Comparison of ENCODE assay signal across 14 cellular contexts in the genomic region with DNA sequence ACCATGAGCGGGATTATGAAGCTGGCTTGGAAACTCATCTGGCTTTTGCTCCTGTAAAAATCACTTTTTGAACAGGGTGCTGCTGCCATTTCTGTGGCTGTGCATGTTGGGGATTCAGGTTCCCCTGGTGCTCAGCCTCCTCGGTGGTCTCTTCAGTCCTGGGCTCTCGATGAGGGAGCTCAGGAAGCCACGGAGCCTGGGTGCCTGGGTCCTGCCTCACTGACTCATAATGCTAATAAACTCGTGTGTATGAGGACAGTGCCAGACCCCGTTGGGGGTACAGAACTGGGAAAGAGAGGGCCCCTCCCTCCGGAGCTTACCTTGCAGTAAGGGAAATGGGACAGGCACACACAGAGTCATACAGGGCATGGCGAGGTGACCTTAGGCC. TPM values are rescaled to one million over a fixed set of nuclear protein-coding genes. Genes with fewer than 3 reads are reported as not detected.
DNase-seq lines count a peak whose midpoint lies in the region; ATAC-seq and TF ChIP-seq lines count a peak whose summit lies in the region.
"Had no signal": no experiment of that assay in that cellular context is flagged by ENCODE, and none has a peak within 500 bp of the region (broad histone marks: within the 10 kb centered on the region; RNA-seq: fewer than 3 reads in every experiment).

No MANE protein-coding gene starts in this region.

- no peak for TF ChIP-seq POLR2A in heart left ventricle (IDR thresholded peaks at IDR 0.05)
- no peak for TF ChIP-seq POLR2A in upper lobe of left lung (IDR thresholded peaks at IDR 0.05)

- ATAC-seq in heart left ventricle (no peak), Right ventricle myocardium superior (ENCODE audit: poor library complexity) (no peak), upper lobe of left lung (ENCODE audit: low FRiP score in 2 of 2) (no peak)
- ATAC-seq: activated T-helper 17 cell treated with anti-CD3 and anti-CD28 coated beads, Interleukin-2, amount 50 U/mL, for 72 hours had no signal

- no peak overlapping the region for H3K4me2 ChIP-seq in mesendoderm (ENCODE audit: low read length)
- H3K4me2 ChIP-seq: KMS-11 had no signal

- H3K27ac Mint-ChIP-seq in chondrocyte (ENCODE audit: unreplicated experiment): no peak overlapping the region
- H3K27ac Mint-ChIP-seq: activated T-helper 17 cell treated with anti-CD3 and anti-CD28 coated beads, Interleukin-2, amount 50 U/mL, for 72 hours had no signal

- H3K9me3 ChIP-seq in heart left ventricle: peaks cover 0 to 8% (median 0%) of the 10 kb centered on the region in 12 donors
- H3K9me3 ChIP-seq in duodenal mucosa (ENCODE audit: control insufficient read depth in 1 of 2, low read length in 2 of 2): no peaks in the 10 kb centered on the region
- H3K9me3 ChIP-seq in upper lobe of left lung: no peaks in the 10 kb centered on the region

- H3K4me1 ChIP-seq in heart left ventricle (peaks cover 2 to 81% (median 55%) of the 10 kb centered on the region in 12 donors), duodenal mucosa (ENCODE audit: control insufficient read depth in 1 of 2, insufficient read depth in 2 of 2, low read length in 2 of 2) (peaks cover 54 to 63% of the 10 kb centered on the region in 2 donors), mesendoderm (ENCODE audit: control insufficient read depth, low read depth, low read length) (peaks cover 4% of the 10 kb centered on the region), upper lobe of left lung (peaks cover 10 to 56% (median 32%) of the 10 kb centered on the region in 4 donors)

- H2AK5ac ChIP-seq in mesendoderm (ENCODE audit: low read length): no peak overlapping the region

- DNase-seq in heart left ventricle (no peak), Right ventricle myocardium superior (no peak), mesendoderm (no peak), upper lobe of left lung (no peak), GM03348 (ENCODE audit: low spot score) (no peak), chondrocyte (ENCODE audit: low spot score) (no peak)
- DNase-seq in stimulated activated CD4-positive, alpha-beta T cell treated with anti-CD3 and anti-CD28 coated beads, Interleukin-15, amount 100 ng/mL, for 24 hours: no peak
- DNase-seq: CD4-positive, alpha-beta memory T cell; NCI-H2171; T-helper 1 cell; WERI-Rb-1 had no signal

- peaks cover 2% of the 10 kb centered on the region for H3K79me2 ChIP-seq in mesendoderm (ENCODE audit: control insufficient read depth, insufficient read depth, low read length)

- no peak overlapping the region for H2BK120ac ChIP-seq in mesendoderm (ENCODE audit: low read depth, low read length)

- H3K36me3 Mint-ChIP-seq in chondrocyte (ENCODE audit: low read depth): no peaks in the 10 kb centered on the region

- H3K4me3 ChIP-seq in heart left ventricle (peak overlapping the region in 2 of 12 donors; percentile 24 to 98), duodenal mucosa (ENCODE audit: low read depth in 1 of 2, low read length in 2 of 2) (peak overlapping the region; percentile 37 to 41), mesendoderm (ENCODE audit: low read length) (no peak overlapping the region), upper lobe of left lung (no peak overlapping the region)

- 55 to 70% (median 64%) methylated on average over 7 to 8 of the region's 8 CpGs for WGBS in heart left ventricle, 4 donors
- no CpG with 5 or more reads among the region's 8 CpGs for WGBS in mesendoderm (ENCODE audit: extremely low coverage, insufficient coverage, low lambda C conversion rate)
- WGBS in upper lobe of left lung, 2 donors: 68 to 79% methylated on average over 7 to 8 of the region's 8 CpGs

- H3K27ac ChIP-seq in heart left ventricle (peak overlapping the region; percentile 37 to 99 (median 83)), duodenal mucosa (ENCODE audit: low read depth, low read length) (peak overlapping the region; percentile 76), mesendoderm (ENCODE audit: low read depth, low read length) (no peak overlapping the region), upper lobe of left lung (peak overlapping the region; percentile 28 to 80 (median 58))
- H3K27ac ChIP-seq: KMS-11, WERI-Rb-1 had no signal

- H3K4ac ChIP-seq in mesendoderm (ENCODE audit: low read depth, low read length): no peak overlapping the region

- TF ChIP-seq CTCF in heart left ventricle (IDR thresholded peaks at IDR 0.05) (no peak), upper lobe of left lung (IDR thresholded peaks at IDR 0.05) (no peak), chondrocyte (IDR thresholded peaks at IDR 0.05) (no peak)

- H3K4me1 Mint-ChIP-seq in chondrocyte (ENCODE audit: low read depth): peaks cover 1% of the 10 kb centered on the region

- H3K4me3 Mint-ChIP-seq in chondrocyte (ENCODE audit: unreplicated experiment): no peak overlapping the region
- H3K4me3 Mint-ChIP-seq: activated T-helper 17 cell treated with anti-CD3 and anti-CD28 coated beads, Interleukin-2, amount 50 U/mL, for 72 hours had no signal

- H3K27me3 Mint-ChIP-seq in chondrocyte (ENCODE audit: low read depth): no peaks in the 10 kb centered on the region
- H3K27me3 Mint-ChIP-seq: activated T-helper 17 cell treated with anti-CD3 and anti-CD28 coated beads, Interleukin-2, amount 50 U/mL, for 72 hours; CD4-positive, alpha-beta memory T cell had no signal

- no peak overlapping the region for H3K18ac ChIP-seq in mesendoderm (ENCODE audit: low read length)

- no peak overlapping the region for H2BK15ac ChIP-seq in mesendoderm (replicated peaks; ENCODE audit: low read depth)

- intact Hi-C loops in heart left ventricle (cut with DNase I): no loop called here
- intact Hi-C loops in Right ventricle myocardium superior (cut with DNase I): no loop called here

- H3K9ac ChIP-seq in duodenal mucosa (ENCODE audit: low read depth in 1 of 2, low read length in 2 of 2) (peak overlapping the region; percentile 27 to 58), mesendoderm (ENCODE audit: low read length) (no peak overlapping the region)
- H3K9ac ChIP-seq: KMS-11 had no signal

- H2BK5ac ChIP-seq in mesendoderm (ENCODE audit: low read length): no peak overlapping the region

- H4K8ac ChIP-seq in mesendoderm (ENCODE audit: low read depth, low read length): no peak overlapping the region

- peaks cover 5% of the 10 kb centered on the region for H3K9me3 Mint-ChIP-seq in chondrocyte (ENCODE audit: low read depth)
- H3K9me3 Mint-ChIP-seq: activated T-helper 17 cell treated with anti-CD3 and anti-CD28 coated beads, Interleukin-2, amount 50 U/mL, for 72 hours had no signal

- H4K5ac ChIP-seq in mesendoderm (ENCODE audit: low read length): no peak overlapping the region

- H3K36me3 ChIP-seq in heart left ventricle: peaks cover 0 to 10% (median 0%) of the 10 kb centered on the region in 9 donors
- H3K36me3 ChIP-seq in duodenal mucosa (ENCODE audit: control insufficient read depth in 1 of 2, insufficient read depth in 2 of 2, low read length in 2 of 2): peaks cover 2 to 6% of the 10 kb centered on the region in 2 donors
- H3K36me3 ChIP-seq in mesendoderm (ENCODE audit: control insufficient read depth, insufficient read depth, low read length): no peaks in the 10 kb centered on the region
- H3K36me3 ChIP-seq in upper lobe of left lung: no peaks in the 10 kb centered on the region
- H3K36me3 ChIP-seq: WERI-Rb-1 had no signal

- H3K56ac ChIP-seq in mesendoderm (ENCODE audit: low read length): no peak overlapping the region

- TF ChIP-seq EP300 in upper lobe of left lung (IDR thresholded peaks at IDR 0.05): no peak

- H3K23ac ChIP-seq in mesendoderm (ENCODE audit: low read length): peak overlapping the region; percentile 50

- H3K79me1 ChIP-seq in mesendoderm (ENCODE audit: low read length): peaks cover 6% of the 10 kb centered on the region

- H3K27me3 ChIP-seq in heart left ventricle (no peaks in the 10 kb centered on the region), duodenal mucosa (ENCODE audit: control insufficient read depth in 1 of 2, insufficient read depth in 2 of 2, low read length in 2 of 2) (no peaks in the 10 kb centered on the region), mesendoderm (ENCODE audit: insufficient read depth, low read length, poor library complexity) (no peaks in the 10 kb centered on the region), upper lobe of left lung (no peaks in the 10 kb centered on the region)

RNA-seq across cellular contexts. Expression of gene COQ8A, which starts 5.8 kb away (rescaled TPM):
- total RNA-seq in heart left ventricle: 100 to 1,000 TPM; 141 to 915 (median 310) TPM
- polyA plus RNA-seq in heart left ventricle: 100 to 1,000 TPM; 193 to 243 TPM
- 393 TPM for total RNA-seq in Right ventricle myocardium superior
- 13.0 TPM for polyA plus RNA-seq in mesendoderm (2013, experiment 1 of 2)
- polyA plus RNA-seq in mesendoderm (2013, experiment 2 of 2): 13.2 TPM
- total RNA-seq in upper lobe of left lung: 100 to 1,000 TPM in 1 of 6 donors, 10 to 100 TPM in 5; 27.1 to 105 (median 44.6) TPM
- total RNA-seq in chondrocyte: 6.6 to 10.2 TPM (median 7.4 TPM) in 3 replicates

Comparison
In these comparisons a context has a peak if more than half of its experiments do, and no peak if none do; other contexts are left out.
1. H3K4me3 ChIP-seq: peak in duodenal mucosa (2 of 2); none in mesendoderm (single experiment) and upper lobe of left lung (0 of 4).